Comparison of ENCODE assay signal across 11 cellular contexts in the genomic region with DNA sequence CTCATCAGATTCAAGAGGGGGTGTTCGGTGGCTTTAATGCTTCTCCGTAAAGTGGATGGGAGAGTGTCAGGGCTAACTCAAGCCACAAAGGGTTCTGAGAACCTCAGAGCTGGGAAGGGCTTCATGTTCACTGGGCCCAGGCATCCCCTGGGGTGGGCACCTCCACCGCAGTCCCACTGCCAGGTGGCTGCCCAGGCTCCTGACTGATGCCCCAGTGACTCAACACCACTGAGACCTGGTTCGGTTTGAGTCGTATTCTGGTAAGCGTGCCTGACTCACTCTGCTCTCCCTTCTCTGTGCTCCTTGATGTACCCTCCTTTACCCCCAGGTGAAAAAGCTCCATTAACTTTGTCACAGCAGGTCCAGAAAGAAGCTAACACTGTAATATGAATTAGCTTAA.
DNase-seq lines count a peak whose midpoint lies in the region; ATAC-seq and TF ChIP-seq lines count a peak whose summit lies in the region.
"Had no signal": no experiment of that assay in that cellular context is flagged by ENCODE, and none has a peak within 500 bp of the region (broad histone marks: within the 10 kb centered on the region; RNA-seq: fewer than 3 reads in every experiment).

No MANE protein-coding gene starts in this region.

- peak overlapping the region; percentile 52; the same call in 1 of the 2 replicates for H3K4me2 ChIP-seq in KMS-11

- TF ChIP-seq CTCF in KMS-11 (conservative IDR thresholded peaks at IDR 0.05; ENCODE audit: low read depth, low read length) = no peak
- no peak for TF ChIP-seq CTCF in right lobe of liver (IDR thresholded peaks at IDR 0.05)
- TF ChIP-seq CTCF in mesothelial cell of epicardium (IDR thresholded peaks at IDR 0.05; ENCODE audit: unreplicated experiment) = no peak
- TF ChIP-seq CTCF in left ventricle myocardium inferior (IDR thresholded peaks at IDR 0.05; ENCODE audit: borderline replicate concordance) = no peak

- 87% methylated on average over 6 of the region's 6 CpGs for WGBS in right lobe of liver (ENCODE audit: insufficient coverage, low coverage, low lambda C conversion rate, missing lambda C conversion rate)

- intact Hi-C loops in right lobe of liver (cut with DNase I) (no loop called here), left ventricle myocardium inferior (cut with micrococcal nuclease) (no loop called here)

- H3K4me1 ChIP-seq in KMS-11 (ENCODE audit: low read depth, poor library complexity, severe bottlenecking) (peaks cover 95% of the 10 kb centered on the region), right lobe of liver (no peaks in the 10 kb centered on the region), left ventricle myocardium inferior (no peaks in the 10 kb centered on the region)

- H3K27me3 Mint-ChIP-seq in mesothelial cell of epicardium (ENCODE audit: low read depth) = peaks cover 39% of the 10 kb centered on the region

- H3K4me1 Mint-ChIP-seq in mesothelial cell of epicardium = peaks cover 13% of the 10 kb centered on the region

- H3K27ac ChIP-seq in KMS-11 (no peak overlapping the region), right lobe of liver (no peak overlapping the region), left ventricle myocardium inferior (replicated peaks) (no peak overlapping the region)
- H3K27ac ChIP-seq: ovary, Peyer's patch had no signal

- DNase-seq in activated CD4-positive, alpha-beta T cell treated with anti-CD3 and anti-CD28 coated beads, Interleukin-2, amount 50 U/mL, for 24 hours (ENCODE audit: low read depth in 1 of 2, low spot score in 1 of 2) = peak; percentile 48 to 76
- peak; percentile 46 for DNase-seq in astrocyte of the hippocampus (ENCODE audit: low read depth, low spot score)
- peak; percentile 72 for DNase-seq in stimulated activated CD4-positive, alpha-beta T cell treated with anti-CD3 and anti-CD28 coated beads, Interleukin-4, amount 100 ng/mL, for 1 hour
- no peak for DNase-seq in right lobe of liver
- DNase-seq in mesothelial cell of epicardium (ENCODE audit: low spot score in 2 of 2, unreplicated experiment in 2 of 2) = no peak
- no peak for DNase-seq in left ventricle myocardium inferior
- DNase-seq: MV-4-11, ovary, Peyer's patch had no signal

- H3K9me3 Mint-ChIP-seq in mesothelial cell of epicardium = peaks cover 11% of the 10 kb centered on the region

- peaks cover 5% of the 10 kb centered on the region for H3K36me3 Mint-ChIP-seq in mesothelial cell of epicardium

- no peak overlapping the region for H3K4me3 Mint-ChIP-seq in mesothelial cell of epicardium

- no peaks in the 10 kb centered on the region for H4K20me1 ChIP-seq in KMS-11 (ENCODE audit: insufficient read depth)

- H3K79me2 ChIP-seq in KMS-11 (ENCODE audit: insufficient read depth, low read depth) = no peaks in the 10 kb centered on the region

- H3K4me3 ChIP-seq in KMS-11 (IDR thresholded peaks at IDR 0.05; ENCODE audit: insufficient read depth, low read depth, low read length) (no peak overlapping the region), right lobe of liver (no peak overlapping the region), left ventricle myocardium inferior (no peak overlapping the region)
- H3K4me3 ChIP-seq: ovary, Peyer's patch had no signal

- H3K27me3 ChIP-seq in KMS-11 (ENCODE audit: insufficient read depth, low read depth) = no peaks in the 10 kb centered on the region
- no peaks in the 10 kb centered on the region for H3K27me3 ChIP-seq in right lobe of liver
- H3K27me3 ChIP-seq in left ventricle myocardium inferior (ENCODE audit: low read depth) = peaks cover 49% of the 10 kb centered on the region
- H3K27me3 ChIP-seq: ovary, Peyer's patch had no signal

- no peak overlapping the region for H3K27ac Mint-ChIP-seq in mesothelial cell of epicardium

- H3K36me3 ChIP-seq in KMS-11 (ENCODE audit: insufficient read depth) (no peaks in the 10 kb centered on the region), right lobe of liver (no peaks in the 10 kb centered on the region), left ventricle myocardium inferior (no peaks in the 10 kb centered on the region)
- H3K36me3 ChIP-seq: ovary, Peyer's patch had no signal

- H3K9me3 ChIP-seq in right lobe of liver (no peaks in the 10 kb centered on the region), left ventricle myocardium inferior (replicated peaks) (peaks cover 5% of the 10 kb centered on the region)
- H3K9me3 ChIP-seq: ovary, Peyer's patch had no signal

- no peak overlapping the region for H2AFZ ChIP-seq in KMS-11 (ENCODE audit: low read depth)

- ATAC-seq in GM18511 (IDR thresholded peaks at IDR 0.05; ENCODE audit: unreplicated experiment) (no peak), right lobe of liver (no peak)

- no peak for TF ChIP-seq POLR2A in right lobe of liver (IDR thresholded peaks at IDR 0.05)

- no peak overlapping the region for H3K9ac ChIP-seq in KMS-11

Comparison
In these comparisons a context has a peak if more than half of its experiments do, and no peak if none do; other contexts are left out.
1. DNase-seq: peak in activated CD4-positive, alpha-beta T cell treated with anti-CD3 and anti-CD28 coated beads, Interleukin-2, amount 50 U/mL, for 24 hours (2 of 2), astrocyte of the hippocampus (single experiment) and stimulated activated CD4-positive, alpha-beta T cell treated with anti-CD3 and anti-CD28 coated beads, Interleukin-4, amount 100 ng/mL, for 1 hour (single experiment); none in right lobe of liver (0 of 3), mesothelial cell of epicardium (0 of 2) and left ventricle myocardium inferior (single experiment).